ENCODE assay signal across 20 cellular contexts in the genomic region with DNA sequence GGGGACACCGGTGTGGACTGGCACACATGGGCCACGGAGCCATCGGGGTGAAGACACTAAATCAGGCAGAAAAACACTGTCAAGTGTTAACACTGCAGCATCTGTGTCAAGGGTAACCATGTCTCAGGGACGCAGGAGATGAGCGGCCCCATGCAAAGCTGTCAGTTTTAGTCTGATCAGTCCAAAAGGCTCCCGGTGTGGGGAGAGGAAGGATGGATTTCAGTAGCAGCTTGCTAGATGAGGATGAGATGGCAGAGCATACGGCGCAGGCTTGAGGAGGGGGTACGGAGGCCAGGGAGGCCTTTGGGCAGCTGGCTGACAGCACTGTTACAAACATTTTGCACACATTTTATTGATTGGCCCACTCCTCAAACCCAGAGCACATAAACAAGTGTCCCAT.
"Had no signal": no experiment of that assay in that cellular context is flagged by ENCODE, and none has a peak within 500 bp of the region (broad histone marks: within the 10 kb centered on the region; RNA-seq: fewer than 3 reads in every experiment).

No MANE protein-coding gene starts in this region.

- H3K9me3 ChIP-seq: breast epithelium, ovary, psoas muscle, right lobe of liver had no signal

- H3K4me3 ChIP-seq: breast epithelium, ovary, psoas muscle, right lobe of liver had no signal

- ATAC-seq: activated naive CD8-positive, alpha-beta T cell treated with anti-CD3 and anti-CD28 coated beads, Interleukin-2, amount 50 U/mL, for 24 hours; foreskin keratinocyte; left ventricle myocardium superior; psoas muscle; right lobe of liver; stimulated activated memory B cell treated with anti-CD40 and anti-IgM and Interleukin-4, amounts not matched to agents 10 μg/mL and 1 μg/mL and 100 μg/mL, for 72 hours had no signal

- DNase-seq: activated CD4-positive, alpha-beta T cell treated with anti-CD3 and anti-CD28 coated beads for 1 hour; activated CD8-positive, alpha-beta memory T cell treated with anti-CD3 and anti-CD28 coated beads for 24 hours; activated CD8-positive, alpha-beta memory T cell treated with anti-CD3 and anti-CD28 coated beads, Interleukin-2, amount 50 U/mL, for 48 hours; activated effector memory CD4-positive, alpha-beta T cell treated with Interleukin-2 at 50 U/mL for 16 hours; activated naive CD4-positive, alpha-beta T cell treated with anti-CD3 and anti-CD28 coated beads, Interleukin-2, amount 10 ng/mL, durations not matched to agents 7 days and 5 days; activated naive CD8-positive, alpha-beta T cell treated with anti-CD3 and anti-CD28 coated beads, Interleukin-2, amount 50 U/mL, for 24 hours; activated T-cell treated with anti-CD3 and anti-CD28 coated beads, Interleukin-2, amount 50 U/mL, for 48 hours; aorta; foreskin keratinocyte; hypothalamus; left ventricle myocardium superior; ovary; psoas muscle; right lobe of liver; small intestine; stimulated activated CD4-positive, alpha-beta T cell treated with anti-CD3 and anti-CD28 coated beads, Interleukin-4, amount 100 ng/mL, for 24 hours had no signal

- H3K36me3 ChIP-seq: breast epithelium, ovary, right lobe of liver had no signal

- H3K27me3 ChIP-seq: breast epithelium, ovary, right lobe of liver had no signal

- H3K27ac ChIP-seq: breast epithelium, epithelial cell of prostate, foreskin keratinocyte, ovary, psoas muscle, right lobe of liver, VCaP had no signal
